Comparison of ENCODE assay signal across 9 cellular contexts in genomic region chr7:82443801-82444219, GRCh38. TPM values are rescaled to one million over a fixed set of nuclear protein-coding genes. Genes with fewer than 3 reads are reported as not detected.
A peak's percentile ranks its signal among the peaks of the same experiment; 100 is the strongest.
DNase-seq lines count a peak whose midpoint lies in the region; ATAC-seq and TF ChIP-seq lines count a peak whose summit lies in the region.
"Had no signal": no experiment of that assay in that cellular context is flagged by ENCODE, and none has a peak within 500 bp of the region (broad histone marks: within the 10 kb centered on the region; RNA-seq: fewer than 3 reads in every experiment).

No MANE protein-coding gene starts in this region.

- peaks cover 28% of the 10 kb centered on the region for H3K79me2 ChIP-seq in smooth muscle cell (ENCODE audit: low read depth)

- H3K4me3 ChIP-seq in NT2/D1 (ENCODE audit: insufficient read length, low read depth) = peak overlapping the region; percentile 79
- H3K4me3 ChIP-seq in choroid plexus epithelial cell (ENCODE audit: low read depth, low read length) = peak overlapping the region; percentile 84
- H3K4me3 ChIP-seq in smooth muscle cell = peak overlapping the region; percentile 80

- H3K9ac ChIP-seq in NT2/D1 (ENCODE audit: insufficient read length, low read depth) (peak overlapping the region; percentile 83), smooth muscle cell (ENCODE audit: low read depth) (peak overlapping the region; percentile 65)

- no peaks in the 10 kb centered on the region for H3F3A ChIP-seq in smooth muscle cell (ENCODE audit: low read depth)

- H3K4me2 ChIP-seq in smooth muscle cell = peak overlapping the region; percentile 99

- no peaks in the 10 kb centered on the region for H3K36me3 ChIP-seq in NT2/D1 (ENCODE audit: insufficient read depth, insufficient read length, low read length)
- H3K36me3 ChIP-seq in smooth muscle cell (ENCODE audit: low read depth) = no peaks in the 10 kb centered on the region

- peak; percentile 25 for ATAC-seq in HG03442 (IDR thresholded peaks at IDR 0.05; ENCODE audit: unreplicated experiment)
- ATAC-seq in GM18519 (IDR thresholded peaks at IDR 0.05; ENCODE audit: low FRiP score, unreplicated experiment) = no peak

- WGBS in smooth muscle cell (ENCODE audit: low lambda C conversion rate) = 1% methylated on average over 27 of the region's 39 CpGs

- no peak overlapping the region for H3K27ac ChIP-seq in smooth muscle cell (ENCODE audit: low read depth)

- H3K9me3 ChIP-seq in NT2/D1 (ENCODE audit: insufficient read depth, low read length) (no peaks in the 10 kb centered on the region), smooth muscle cell (replicated peaks; ENCODE audit: low read depth) (no peaks in the 10 kb centered on the region)

- peak; percentile 70 for DNase-seq in Caki2 (ENCODE audit: low read depth)
- DNase-seq in NT2/D1 (ENCODE audit: low read depth, low spot score) = peak; percentile 66
- peak; percentile 94 for DNase-seq in choroid plexus epithelial cell (ENCODE audit: low read depth)
- DNase-seq in kidney glomerular epithelial cell (lab: John Stamatoyannopoulos, UW) = peak; percentile 73
- peak; percentile 51 for DNase-seq in smooth muscle cell (lab: John Stamatoyannopoulos, UW; ENCODE audit: unreplicated experiment)
- DNase-seq in NK-92 (lab: John Stamatoyannopoulos, UW; ENCODE audit: unreplicated experiment) = no peak

- peaks cover 9% of the 10 kb centered on the region for H4K20me1 ChIP-seq in smooth muscle cell (ENCODE audit: low read depth)

- H3K4me1 ChIP-seq in NT2/D1 (ENCODE audit: insufficient read depth, insufficient read length) (no peaks in the 10 kb centered on the region), smooth muscle cell (ENCODE audit: low read depth) (peaks cover 31% of the 10 kb centered on the region)

- H3K27me3 ChIP-seq in NT2/D1 (ENCODE audit: insufficient read depth, insufficient read length) = no peaks in the 10 kb centered on the region
- no peaks in the 10 kb centered on the region for H3K27me3 ChIP-seq in smooth muscle cell (ENCODE audit: low read depth)

- in situ Hi-C loops in Caki2 (cut with HindIII; ENCODE audit: low pct_unique_long_range_greater_than_20kb, low sequenced_read_pairs) = no loop called here

- peak overlapping the region; percentile 92 for H2AFZ ChIP-seq in smooth muscle cell (ENCODE audit: low read depth)

- TF ChIP-seq CTCF in choroid plexus epithelial cell (conservative IDR thresholded peaks at IDR 0.05; ENCODE audit: low read depth, low read length) (no peak), smooth muscle cell (IDR thresholded peaks at IDR 0.05; ENCODE audit: borderline replicate concordance, insufficient read depth, poor library complexity, severe bottlenecking) (no peak)

RNA-seq across cellular contexts. Expression of gene CACNA2D1, which starts 0.2 kb away (rescaled TPM):
- total RNA-seq in Caki2 (2014; rRNA removed; shearing (Covaris generic); ENCODE audit: low replicate concordance) = 2.5 and 5.8 TPM in 2 replicates
- 24.4 and 39.3 TPM in 2 replicates for total RNA-seq in smooth muscle cell
- polyA plus RNA-seq in smooth muscle cell = 4.1 and 6.7 TPM in 2 replicates
- polyA plus RNA-seq: IgD-negative memory B cell had no signal
